Comparison of ENCODE assay signal across 17 cellular contexts in the genomic region with DNA sequence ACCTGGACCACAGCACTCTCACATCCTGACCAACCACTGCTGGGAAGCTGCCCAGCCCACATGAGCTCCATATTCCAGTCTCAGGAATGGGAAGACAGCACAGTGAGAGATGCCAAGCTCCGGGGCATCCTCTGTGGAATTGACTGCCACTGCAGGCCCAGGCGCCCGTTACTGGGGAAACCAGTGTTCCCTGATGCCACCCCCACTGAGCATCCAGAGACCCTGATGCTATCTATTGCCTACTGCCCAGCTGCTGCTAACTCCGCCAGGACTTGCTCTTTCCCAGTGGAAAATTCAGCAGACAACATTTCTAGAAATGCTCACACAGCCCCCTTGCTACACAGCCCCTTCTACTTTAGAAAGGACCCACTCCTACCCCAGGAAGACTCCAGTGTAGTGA. TPM values are rescaled to one million over a fixed set of nuclear protein-coding genes. Genes with fewer than 3 reads are reported as not detected.
DNase-seq lines count a peak whose midpoint lies in the region; ATAC-seq and TF ChIP-seq lines count a peak whose summit lies in the region.
"Had no signal": no experiment of that assay in that cellular context is flagged by ENCODE, and none has a peak within 500 bp of the region (broad histone marks: within the 10 kb centered on the region; RNA-seq: fewer than 3 reads in every experiment).

No MANE protein-coding gene starts in this region.

- H3K9me3 ChIP-seq in BE2C (no peaks in the 10 kb centered on the region; the same call in 1 of the 2 replicates), WERI-Rb-1 (ENCODE audit: severe bottlenecking) (no peaks in the 10 kb centered on the region), osteoblast (ENCODE audit: low read depth, low read length) (no peaks in the 10 kb centered on the region), aorta (ENCODE audit: control insufficient read depth, low read length) (no peaks in the 10 kb centered on the region)
- H3K9me3 ChIP-seq: BLaER1, Caco-2 had no signal

- no peak overlapping the region for H3K9ac ChIP-seq in KMS-11
- H3K9ac ChIP-seq: BLaER1 had no signal

- H3K27me3 ChIP-seq in BE2C, result no peaks in the 10 kb centered on the region
- no peaks in the 10 kb centered on the region for H3K27me3 ChIP-seq in KMS-11 (ENCODE audit: insufficient read depth, low read depth)
- H3K27me3 ChIP-seq in WERI-Rb-1 (ENCODE audit: insufficient read depth, low read depth, severe bottlenecking), result no peaks in the 10 kb centered on the region
- peaks cover 3% of the 10 kb centered on the region for H3K27me3 ChIP-seq in osteoblast (ENCODE audit: insufficient read depth, low read length)
- no peaks in the 10 kb centered on the region for H3K27me3 ChIP-seq in aorta (ENCODE audit: control insufficient read depth in 1 of 2, insufficient read depth in 2 of 2, low read length in 1 of 2)
- H3K27me3 ChIP-seq: BLaER1 had no signal

- TF ChIP-seq CTCF in BE2C (IDR thresholded peaks at IDR 0.05; ENCODE audit: low read depth, low read length) (no peak), KMS-11 (conservative IDR thresholded peaks at IDR 0.05; ENCODE audit: low read depth, low read length) (no peak), WERI-Rb-1 (IDR thresholded peaks at IDR 0.05; ENCODE audit: low read depth, low read length) (no peak), osteoblast (IDR thresholded peaks at IDR 0.05; ENCODE audit: extremely low read depth, low read depth, low read length) (no peak)

- H2AFZ ChIP-seq in KMS-11 (ENCODE audit: low read depth), result peak overlapping the region; percentile 68; the same call in 1 of the 2 replicates
- H2AFZ ChIP-seq in osteoblast (ENCODE audit: low read length), result peak overlapping the region; percentile 54
- H2AFZ ChIP-seq: GM23338 had no signal

- CTCF ChIA-PET in T-cell (lab: Charles Lee), result interaction anchor here in 1 of 2 donors (0.6 kb wide), 1 partner anchor 101 kb away, joined by 6 read pairs; no protein-coding TSS in a partner anchor

- H4K20me1 ChIP-seq in KMS-11 (ENCODE audit: insufficient read depth) (no peaks in the 10 kb centered on the region), osteoblast (ENCODE audit: insufficient read depth, low read length) (no peaks in the 10 kb centered on the region)
- H4K20me1 ChIP-seq: BLaER1 had no signal

- DNase-seq in BE2C (peak; percentile 54), WERI-Rb-1 (no peak), osteoblast (ENCODE audit: insufficient read length, low spot score, missing footprints) (no peak), islet precursor cell (no peak), aorta (no peak), T-cell (no peak)
- DNase-seq: CD8-positive, alpha-beta T cell; DMS153 had no signal

- intact Hi-C loops in aorta (cut with DNase I), result loop anchor here (1.0 to 5.0 kb wide), 2 partner anchors 100 to 119 kb away; no protein-coding TSS in a partner anchor

- peaks cover 10 to 14% of the 10 kb centered on the region in 2 donors for H3K27me3 Mint-ChIP-seq in T-cell

- H3K4me1 ChIP-seq in BE2C (peaks cover 5% of the 10 kb centered on the region), KMS-11 (ENCODE audit: low read depth, poor library complexity, severe bottlenecking) (peaks cover 26% of the 10 kb centered on the region), osteoblast (ENCODE audit: insufficient read depth, low read length) (peaks cover 4% of the 10 kb centered on the region), aorta (ENCODE audit: control insufficient read depth in 1 of 2, insufficient read depth in 2 of 2, low read length in 2 of 2) (no peaks in the 10 kb centered on the region)

- no peak for ATAC-seq in aorta (ENCODE audit: low FRiP score)
- ATAC-seq in T-cell (replicated peaks in 1 of 4), result no peak
- ATAC-seq: CD8-positive, alpha-beta T cell had no signal

- H3K27ac ChIP-seq in KMS-11 (no peak overlapping the region), WERI-Rb-1 (peak overlapping the region; percentile 31; the same call in 1 of the 2 replicates), osteoblast (ENCODE audit: low read depth, low read length) (no peak overlapping the region), aorta (ENCODE audit: low read depth in 1 of 2, low read length in 2 of 2) (no peak overlapping the region)
- H3K27ac ChIP-seq: BLaER1, C4-2B had no signal

- no peak overlapping the region for H3K27ac Mint-ChIP-seq in T-cell
- H3K27ac Mint-ChIP-seq: CD4-positive, CD25-positive, alpha-beta regulatory T cell; CD8-positive, alpha-beta T cell; GM23338; H9 had no signal

- 94 to 98% methylated on average over 4 of the region's 4 CpGs for WGBS in aorta, 2 donors

- POLR2A ChIA-PET in T-cell (lab: Charles Lee), result interaction anchor here in 1 of 2 donors (0.7 kb wide), 1 partner anchor 68 kb away, joined by 3 read pairs; no protein-coding TSS in a partner anchor

- H3K36me3 ChIP-seq in BE2C (no peaks in the 10 kb centered on the region), KMS-11 (ENCODE audit: insufficient read depth) (no peaks in the 10 kb centered on the region), WERI-Rb-1 (no peaks in the 10 kb centered on the region), osteoblast (ENCODE audit: insufficient read depth, low read length) (no peaks in the 10 kb centered on the region), aorta (ENCODE audit: control insufficient read depth in 1 of 2, insufficient read depth in 2 of 2, low read length in 1 of 2) (no peaks in the 10 kb centered on the region)
- H3K36me3 ChIP-seq: BLaER1 had no signal

- H3K36me3 Mint-ChIP-seq in T-cell, result no peaks in the 10 kb centered on the region
- H3K36me3 Mint-ChIP-seq: CD4-positive, CD25-positive, alpha-beta regulatory T cell; CD8-positive, alpha-beta T cell had no signal

- peaks cover 0 to 2% (median 0%) of the 10 kb centered on the region in 3 donors for H3K9me3 Mint-ChIP-seq in T-cell
- H3K9me3 Mint-ChIP-seq: CD4-positive, CD25-positive, alpha-beta regulatory T cell; CD8-positive, alpha-beta T cell; GM23338; H9 had no signal

- no peak overlapping the region for H3K4me3 ChIP-seq in BE2C (ENCODE audit: low read depth, low read length)
- no peak overlapping the region for H3K4me3 ChIP-seq in KMS-11 (IDR thresholded peaks at IDR 0.05; ENCODE audit: insufficient read depth, low read depth, low read length)
- no peak overlapping the region for H3K4me3 ChIP-seq in WERI-Rb-1 (ENCODE audit: low read depth, low read length)
- H3K4me3 ChIP-seq in osteoblast (ENCODE audit: insufficient read depth, low read length), result no peak overlapping the region
- no peak overlapping the region for H3K4me3 ChIP-seq in aorta (ENCODE audit: low read length in 2 of 2)
- H3K4me3 ChIP-seq: BLaER1, GM12878, GM23338 had no signal

- H3K4me3 Mint-ChIP-seq in T-cell, result no peak overlapping the region
- H3K4me3 Mint-ChIP-seq: CD4-positive, CD25-positive, alpha-beta regulatory T cell; CD8-positive, alpha-beta T cell; GM23338; H9 had no signal

- peaks cover 0 to 6% (median 2%) of the 10 kb centered on the region in 3 donors for H3K4me1 Mint-ChIP-seq in T-cell
- H3K4me1 Mint-ChIP-seq: GM23338 had no signal

- H3K4me2 ChIP-seq in KMS-11 (peak overlapping the region; percentile 99; the same call in 1 of the 2 replicates), osteoblast (ENCODE audit: insufficient read depth, low read length) (no peak overlapping the region)
- H3K4me2 ChIP-seq: BLaER1, GM23338 had no signal

- H3K79me2 ChIP-seq in KMS-11 (ENCODE audit: insufficient read depth, low read depth), result no peaks in the 10 kb centered on the region
- H3K79me2 ChIP-seq in osteoblast (ENCODE audit: insufficient read depth, low read length), result no peaks in the 10 kb centered on the region

RNA-seq across cellular contexts. Expression of a gene that starts 57.6 kb away (rescaled TPM):
- 0.56 TPM for polyA plus RNA-seq in BE2C (2012; ENCODE audit: insufficient read depth, insufficient read length, low read depth)
- 2.2 and 4.4 TPM in 2 replicates for total RNA-seq in osteoblast
- total RNA-seq in aorta, result 1 to 10 TPM; 3.2 to 4.5 TPM
- polyA plus RNA-seq in aorta, result 1 to 10 TPM in 1 of 2 donors, under 1 TPM in 1; 0.77 to 4.8 TPM
- under 1 TPM in 1 of 5 donors, not detected in 4; 0.23 TPM for total RNA-seq in T-cell
- total RNA-seq: A172; CD8-positive, alpha-beta T cell; GM23338; H9 had no signal
- polyA plus RNA-seq: CD4-positive, CD25-positive, alpha-beta regulatory T cell had no signal
